ENCODE assay signal across 9 cellular contexts in genomic region chr22:36156119-36156514, GRCh38. TPM values are rescaled to one million over a fixed set of nuclear protein-coding genes. Genes with fewer than 3 reads are reported as not detected.
DNase-seq lines count a peak whose midpoint lies in the region; ATAC-seq and TF ChIP-seq lines count a peak whose summit lies in the region.
"Had no signal": no experiment of that assay in that cellular context is flagged by ENCODE, and none has a peak within 500 bp of the region (broad histone marks: within the 10 kb centered on the region; RNA-seq: fewer than 3 reads in every experiment).

No MANE protein-coding gene starts in this region.

- no peak for ATAC-seq in naive thymus-derived CD8-positive, alpha-beta T cell
- no peak for ATAC-seq in GM18498 (IDR thresholded peaks at IDR 0.05; ENCODE audit: unreplicated experiment)
- ATAC-seq in GM19395 (IDR thresholded peaks at IDR 0.05; ENCODE audit: unreplicated experiment): no peak

- H3F3A ChIP-seq in Loucy (ENCODE audit: low read depth): no peaks in the 10 kb centered on the region

- H3K9me2 ChIP-seq in Loucy (replicated peaks; ENCODE audit: low read depth, low read length): no peaks in the 10 kb centered on the region

- H3K4me3 Mint-ChIP-seq in naive thymus-derived CD8-positive, alpha-beta T cell: peak overlapping the region; percentile 89 to 98 (median 94)
- H3K4me3 Mint-ChIP-seq: neural crest cell had no signal

- DNase-seq in coronary artery (ENCODE audit: low spot score): no peak
- DNase-seq in naive thymus-derived CD8-positive, alpha-beta T cell: no peak
- DNase-seq in AG20443 (ENCODE audit: low spot score): no peak
- no peak for DNase-seq in DMS 273 (lab: John Stamatoyannopoulos, UW; ENCODE audit: unreplicated experiment)

- H4K20me1 ChIP-seq in Loucy (ENCODE audit: insufficient read depth, low read length, poor library complexity, severe bottlenecking): no peaks in the 10 kb centered on the region

- TF ChIP-seq CTCF in Loucy (conservative IDR thresholded peaks at IDR 0.05; ENCODE audit: low read length) (no peak), coronary artery (IDR thresholded peaks at IDR 0.05) (no peak)

- H3K9ac ChIP-seq in Loucy (ENCODE audit: low read depth, low read length, poor library complexity, severe bottlenecking): peak overlapping the region; percentile 90

- peak overlapping the region; percentile 96 to 99 (median 98) for H3K27ac Mint-ChIP-seq in naive thymus-derived CD8-positive, alpha-beta T cell

- H3K4me3 ChIP-seq in ACC112 (ENCODE audit: low read depth, low read length) (peak overlapping the region; percentile 77), Loucy (ENCODE audit: low read length, poor library complexity, severe bottlenecking) (peak overlapping the region; percentile 75), coronary artery (peak overlapping the region; percentile 74)

- H3K9me3 Mint-ChIP-seq in naive thymus-derived CD8-positive, alpha-beta T cell: peaks cover 0 to 10% (median 0%) of the 10 kb centered on the region in 9 donors
- H3K9me3 Mint-ChIP-seq: neural crest cell had no signal

- peak overlapping the region; percentile 85 for H3K27ac ChIP-seq in ACC112 (ENCODE audit: low read depth, low read length)
- peak overlapping the region; percentile 84 to 96 for H3K27ac ChIP-seq in coronary artery

- no peaks in the 10 kb centered on the region for H3K27me3 Mint-ChIP-seq in naive thymus-derived CD8-positive, alpha-beta T cell

- POLR2A ChIA-PET in naive thymus-derived CD8-positive, alpha-beta T cell (lab: Charles Lee): interaction anchor here (0.5 to 1.3 kb wide), 6 partner anchors 8 to 13 kb away, joined by 3 to 5 read pairs (median 3); no protein-coding TSS in a partner anchor

- no peaks in the 10 kb centered on the region for H3K27me3 ChIP-seq in ACC112 (ENCODE audit: insufficient read depth, low read length)
- no peaks in the 10 kb centered on the region for H3K27me3 ChIP-seq in Loucy (ENCODE audit: insufficient read depth, low read length, poor library complexity, severe bottlenecking)

- no peaks in the 10 kb centered on the region for H3K9me3 ChIP-seq in Loucy (ENCODE audit: insufficient read depth, low read depth, low read length)

- H3K4me1 Mint-ChIP-seq in naive thymus-derived CD8-positive, alpha-beta T cell: peaks cover 60 to 96% (median 91%) of the 10 kb centered on the region in 4 donors

- H3K79me2 ChIP-seq in ACC112 (ENCODE audit: control insufficient read depth, insufficient read depth, low read length, unreplicated experiment): peaks cover 36% of the 10 kb centered on the region
- H3K79me2 ChIP-seq in Loucy (ENCODE audit: insufficient read depth, low read length): peaks cover 17% of the 10 kb centered on the region; the same call in 1 of the 2 replicates

- H2AFZ ChIP-seq in ACC112 (ENCODE audit: low read length, unreplicated experiment) (no peak overlapping the region), Loucy (ENCODE audit: low read length) (no peak overlapping the region)

- H3K36me3 Mint-ChIP-seq in naive thymus-derived CD8-positive, alpha-beta T cell: peaks cover 17 to 46% (median 38%) of the 10 kb centered on the region in 3 donors

- H3K36me3 ChIP-seq in ACC112 (ENCODE audit: insufficient read depth, low read length) (peaks cover 4% of the 10 kb centered on the region; the same call in 1 of the 2 replicates), Loucy (ENCODE audit: insufficient read depth, low read length) (no peaks in the 10 kb centered on the region)

- peak overlapping the region; percentile 89 for H3K4me2 ChIP-seq in Loucy (ENCODE audit: low read depth, low read length, poor library complexity, severe bottlenecking)

- H3K4me1 ChIP-seq in ACC112 (ENCODE audit: control insufficient read depth, insufficient read depth, low read length, unreplicated experiment): peaks cover 29% of the 10 kb centered on the region
- peaks cover 79% of the 10 kb centered on the region for H3K4me1 ChIP-seq in Loucy (ENCODE audit: insufficient read depth, low read length, poor library complexity, severe bottlenecking)

RNA-seq across cellular contexts. Expression of gene APOL3, which starts 4.4 kb away (rescaled TPM):
- 100 to 1,000 TPM; 215 to 231 TPM for total RNA-seq in naive thymus-derived CD8-positive, alpha-beta T cell
- polyA plus RNA-seq in naive thymus-derived CD8-positive, alpha-beta T cell: 10 to 100 TPM; 44.6 to 89.5 (median 72.0) TPM
- total RNA-seq: neural crest cell had no signal

RNA-seq across cellular contexts. Expression of gene APOL4, which starts 45.5 kb away (rescaled TPM):
- total RNA-seq in naive thymus-derived CD8-positive, alpha-beta T cell: not detected
- polyA plus RNA-seq in naive thymus-derived CD8-positive, alpha-beta T cell: not detected
- total RNA-seq: neural crest cell had no signal
